Comparison of ENCODE assay signal across 24 cellular contexts in the genomic region with DNA sequence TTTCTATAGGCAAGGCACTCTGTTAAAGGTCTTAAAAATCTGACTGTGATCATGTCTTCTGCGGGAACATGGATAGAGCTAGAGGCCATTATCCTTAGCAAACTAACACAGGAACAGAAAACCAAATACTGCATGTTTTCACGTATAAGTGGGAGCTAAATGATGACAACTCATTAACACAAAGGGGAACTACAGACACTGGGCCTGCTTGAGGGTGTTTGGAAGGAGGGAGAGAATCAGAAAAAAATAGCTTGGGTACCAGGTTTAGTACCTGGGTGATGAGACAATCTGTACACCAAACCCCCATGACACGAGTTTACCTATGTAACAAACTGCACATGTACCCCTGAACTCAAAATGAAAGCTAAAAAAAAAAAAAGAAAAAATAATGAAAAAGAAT.
"Had no signal": no experiment of that assay in that cellular context is flagged by ENCODE, and none has a peak within 500 bp of the region (broad histone marks: within the 10 kb centered on the region; RNA-seq: fewer than 3 reads in every experiment).

No MANE protein-coding gene starts in this region.

- H3K9me3 Mint-ChIP-seq: activated B cell treated with CpG ODN at 0.5 μM for 24 hours; activated CD4-positive, alpha-beta T cell treated with anti-CD3 and anti-CD28 coated beads, Interleukin-2, amount 10 ng/mL, durations not matched to agents 24 days and 14 days; activated naive CD4-positive, alpha-beta T cell treated with anti-CD3 and anti-CD28 coated beads, Interleukin-2, amount 50 U/mL, for 24 hours; activated T-cell treated with anti-CD3 and anti-CD28 coated beads, Interleukin-2, amount 50 U/mL, for 24 hours; activated T-helper 1 cell treated with anti-CD3 and anti-CD28 coated beads, Interleukin-12 subunit alpha, Interleukin-12 subunit beta, Interleukin-2, Interleukin-4 antibody, amounts not matched to agents 30 ng/mL and 10 ng/mL and 1 ng/mL, durations not matched to agents 14 hours and 24 hours and 36 hours had no signal

- H3K4me1 Mint-ChIP-seq: activated B cell treated with CpG ODN at 0.5 μM for 24 hours; activated CD8-positive, alpha-beta memory T cell treated with anti-CD3 and anti-CD28 coated beads, Interleukin-2, amount 10 ng/mL, durations not matched to agents 7 days and 5 days; activated naive CD4-positive, alpha-beta T cell treated with anti-CD3 and anti-CD28 coated beads, Interleukin-2, amount 50 U/mL, for 24 hours; T-helper 17 cell had no signal

- ATAC-seq: activated CD8-positive, alpha-beta memory T cell treated with anti-CD3 and anti-CD28 coated beads, Interleukin-2, amount 10 ng/mL, durations not matched to agents 7 days and 5 days; T-helper 17 cell had no signal

- H3K27me3 Mint-ChIP-seq: activated B cell treated with CpG ODN at 0.5 μM for 24 hours; activated CD4-positive, alpha-beta T cell treated with anti-CD3 and anti-CD28 coated beads, Interleukin-2, amount 10 ng/mL, durations not matched to agents 24 days and 14 days; activated CD8-positive, alpha-beta memory T cell treated with anti-CD3 and anti-CD28 coated beads, Interleukin-2, amount 10 ng/mL, durations not matched to agents 7 days and 5 days; activated naive CD4-positive, alpha-beta T cell treated with anti-CD3 and anti-CD28 coated beads, Interleukin-2, amount 50 U/mL, for 24 hours; activated T-cell treated with anti-CD3 and anti-CD28 coated beads, Interleukin-2, amount 50 U/mL, for 24 hours; T-helper 17 cell had no signal

- H3K4me3 Mint-ChIP-seq: activated B cell treated with CpG ODN at 0.5 μM for 24 hours; activated CD4-positive, alpha-beta T cell treated with anti-CD3 and anti-CD28 coated beads, Interleukin-2, amount 10 ng/mL, durations not matched to agents 24 days and 14 days; activated CD8-positive, alpha-beta memory T cell treated with anti-CD3 and anti-CD28 coated beads, Interleukin-2, amount 10 ng/mL, durations not matched to agents 7 days and 5 days; activated naive CD4-positive, alpha-beta T cell treated with anti-CD3 and anti-CD28 coated beads, Interleukin-2, amount 50 U/mL, for 24 hours; activated T-cell treated with anti-CD3 and anti-CD28 coated beads, Interleukin-2, amount 50 U/mL, for 24 hours; activated T-helper 1 cell treated with anti-CD3 and anti-CD28 coated beads, Interleukin-12 subunit alpha, Interleukin-12 subunit beta, Interleukin-2, Interleukin-4 antibody, amounts not matched to agents 30 ng/mL and 10 ng/mL and 1 ng/mL, durations not matched to agents 14 hours and 24 hours and 36 hours; T-helper 17 cell had no signal

- H3K27ac Mint-ChIP-seq: activated B cell treated with CpG ODN at 0.5 μM for 24 hours; activated CD4-positive, alpha-beta T cell treated with anti-CD3 and anti-CD28 coated beads, Interleukin-2, amount 10 ng/mL, durations not matched to agents 24 days and 14 days; activated CD8-positive, alpha-beta memory T cell treated with anti-CD3 and anti-CD28 coated beads, Interleukin-2, amount 10 ng/mL, durations not matched to agents 7 days and 5 days; activated naive CD4-positive, alpha-beta T cell treated with anti-CD3 and anti-CD28 coated beads, Interleukin-2, amount 50 U/mL, for 24 hours; activated T-cell treated with anti-CD3 and anti-CD28 coated beads, Interleukin-2, amount 50 U/mL, for 24 hours; activated T-helper 1 cell treated with anti-CD3 and anti-CD28 coated beads, Interleukin-12 subunit alpha, Interleukin-12 subunit beta, Interleukin-2, Interleukin-4 antibody, amounts not matched to agents 30 ng/mL and 10 ng/mL and 1 ng/mL, durations not matched to agents 14 hours and 24 hours and 36 hours; T-helper 17 cell had no signal

- FAIRE-seq: bronchial epithelial cell had no signal

- DNase-seq: activated B cell treated with CpG ODN at 0.5 μM for 24 hours; activated CD4-positive, alpha-beta T cell treated with anti-CD3 and anti-CD28 coated beads for 1 hour; activated CD4-positive, alpha-beta T cell treated with anti-CD3 and anti-CD28 coated beads, Interleukin-2, amount 10 ng/mL, durations not matched to agents 24 days and 14 days; activated CD4-positive, alpha-beta T cell treated with anti-CD3 and anti-CD28 coated beads, Interleukin-2, amount 50 U/mL, for 48 hours; activated CD8-positive, alpha-beta memory T cell treated with anti-CD3 and anti-CD28 coated beads, Interleukin-2, amount 10 ng/mL, durations not matched to agents 7 days and 5 days; activated effector memory CD4-positive, alpha-beta T cell treated with Interleukin-2 at 50 U/mL for 16 hours; activated naive CD4-positive, alpha-beta T cell; activated T-cell treated with anti-CD3 and anti-CD28 coated beads, Interleukin-2, amount 50 U/mL, for 24 hours; aorta; central memory CD4-positive, alpha-beta T cell; Kasumi-1; NCI-H1092; NCI-H1417; NCI-H2029; NCI-H345; NCI-H510A; NCI-H69; NK-92 treated with Interleukin-12 subunit alpha and Interleukin-12 subunit beta, amount 100 ng/mL, for 24 hours; SHP77 treated with DMSO at 0.1 percent for 48 hours; T-helper 17 cell; T-helper 9 cell had no signal

- H3K36me3 Mint-ChIP-seq: activated naive CD4-positive, alpha-beta T cell treated with anti-CD3 and anti-CD28 coated beads, Interleukin-2, amount 50 U/mL, for 24 hours had no signal
